1 cellular context compared by ENCODE assay signal in genomic region chr1:230868736-230869385, GRCh38.
A peak's percentile ranks its signal among the peaks of the same experiment; 100 is the strongest.
TF ChIP-seq lines count a peak whose summit lies in the region.

No MANE protein-coding gene starts in this region.

TF ChIP-seq in A549, 52 proteins besides CTCF, POLR2A, EP300 and RAD21 (continued from another document):
- TF ChIP-seq FOSL2 (IDR thresholded peaks at IDR 0.05), result no peak
- TF ChIP-seq FOSL2 (CRISPR knock-in tag; IDR thresholded peaks at IDR 0.05), result no peak
- no peak for TF ChIP-seq POLR2AphosphoS2 (conservative IDR thresholded peaks at IDR 0.05; ENCODE audit: low read length)
- TF ChIP-seq ZNF302 (CRISPR knock-in tag; IDR thresholded peaks at IDR 0.05), result 0 out of 2 replicates have a peak, but pooled peaks have one; percentile 36
- no peak for TF ChIP-seq GATA3 (IDR thresholded peaks at IDR 0.05; ENCODE audit: borderline replicate concordance)
- no peak for TF ChIP-seq FOSB (CRISPR knock-in tag; IDR thresholded peaks at IDR 0.05)
- no peak for TF ChIP-seq EHMT2 (IDR thresholded peaks at IDR 0.05; ENCODE audit: low read depth)
- TF ChIP-seq EHF (CRISPR knock-in tag; IDR thresholded peaks at IDR 0.05), result no peak
- TF ChIP-seq ATOH8 (CRISPR knock-in tag; IDR thresholded peaks at IDR 0.05; ENCODE audit: low read depth), result peak; percentile 75; the same call in 1 of the 2 replicates
- TF ChIP-seq HOXA7 (CRISPR knock-in tag; IDR thresholded peaks at IDR 0.05), result no peak
- TF ChIP-seq SREBF2 (IDR thresholded peaks at IDR 0.05), result no peak
- peak; percentile 28; the same call in 1 of the 2 replicates for TF ChIP-seq USF2 (IDR thresholded peaks at IDR 0.05)
- TF ChIP-seq REST (IDR thresholded peaks at IDR 0.05), result no peak
- TF ChIP-seq CBX2 (IDR thresholded peaks at IDR 0.05; ENCODE audit: borderline replicate concordance, low read depth), result no peak
- TF ChIP-seq E2F6 (IDR thresholded peaks at IDR 0.05; ENCODE audit: borderline replicate concordance, low read depth), result peak; percentile 58; the same call in 1 of the 2 replicates
- no peak for TF ChIP-seq ZFP36 (IDR thresholded peaks at IDR 0.05; ENCODE audit: borderline replicate concordance, partially characterized antibody)
- no peak for TF ChIP-seq ELK1 (IDR thresholded peaks at IDR 0.05; ENCODE audit: low read depth, low read length)
- no peak for TF ChIP-seq ZSCAN20 (CRISPR knock-in tag; IDR thresholded peaks at IDR 0.05)
- TF ChIP-seq CEBPB (IDR thresholded peaks at IDR 0.05), result no peak
- TF ChIP-seq RNF2 (IDR thresholded peaks at IDR 0.05; ENCODE audit: borderline replicate concordance, low read depth), result no peak
